Comparison of ENCODE assay signal across 8 cellular contexts in the genomic region with DNA sequence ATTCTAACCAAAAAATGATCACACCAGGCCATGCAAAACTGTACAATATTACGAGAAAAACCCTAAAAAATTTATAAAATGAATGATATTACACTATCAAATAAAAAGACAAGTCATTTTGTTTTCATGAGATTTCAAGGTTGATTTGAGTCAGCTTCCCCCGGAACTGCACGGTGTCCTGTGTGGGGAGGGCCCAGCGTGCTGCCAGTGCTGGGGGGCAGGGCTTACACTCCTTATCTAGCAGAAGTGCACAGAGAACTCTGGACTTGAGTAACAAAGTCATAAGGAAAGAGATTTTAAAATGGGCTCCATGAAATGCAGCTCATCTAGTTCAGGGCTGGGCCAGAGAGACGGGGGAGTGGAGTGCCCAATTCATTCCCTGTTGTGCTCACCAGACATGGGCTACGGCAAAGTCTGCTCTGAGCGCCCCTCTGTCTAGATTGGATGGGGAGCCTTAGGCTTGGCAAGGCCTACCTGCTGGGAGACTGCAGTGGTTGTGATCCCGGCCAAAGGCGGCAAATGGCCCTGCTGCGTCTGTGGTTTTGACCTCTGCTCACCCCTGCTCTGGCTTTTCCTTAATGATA. TPM values are rescaled to one million over a fixed set of nuclear protein-coding genes. Genes with fewer than 3 reads are reported as not detected.
A peak's percentile ranks its signal among the peaks of the same experiment; 100 is the strongest.
DNase-seq lines count a peak whose midpoint lies in the region; ATAC-seq and TF ChIP-seq lines count a peak whose summit lies in the region.

No MANE protein-coding gene starts in this region.

- H3K27me3 ChIP-seq in Peyer's patch = no peaks in the 10 kb centered on the region

- H3K4me3 Mint-ChIP-seq in central memory CD8-positive, alpha-beta T cell = no peak overlapping the region

- no peak overlapping the region for H3K4me3 ChIP-seq in Peyer's patch

- peaks cover 6% of the 10 kb centered on the region for H3K36me3 Mint-ChIP-seq in central memory CD8-positive, alpha-beta T cell (ENCODE audit: insufficient read depth)

- H3K27ac ChIP-seq in Peyer's patch = peak overlapping the region in 3 of 4 donors; percentile 52 to 88 (median 84)

- peaks cover 0 to 39% (median 4%) of the 10 kb centered on the region in 4 donors for H3K4me1 ChIP-seq in Peyer's patch

- no peak for TF ChIP-seq POLR2A in Peyer's patch (IDR thresholded peaks at IDR 0.05)

- no peaks in the 10 kb centered on the region for H3K9me3 Mint-ChIP-seq in central memory CD8-positive, alpha-beta T cell

- peak; percentile 76 for ATAC-seq in GM21576 (IDR thresholded peaks at IDR 0.05; ENCODE audit: unreplicated experiment)
- peak; percentile 85 for ATAC-seq in central memory CD8-positive, alpha-beta T cell (replicated peaks; ENCODE audit: extremely low read depth, poor library complexity, severe bottlenecking)

- H3K36me3 ChIP-seq in Peyer's patch = peaks cover 0 to 30% (median 0%) of the 10 kb centered on the region in 3 donors

- intact Hi-C loops in posterior vena cava (cut with DNase I) = no loop called here

- H3K27ac Mint-ChIP-seq in central memory CD8-positive, alpha-beta T cell (ENCODE audit: low read depth) = peak overlapping the region; percentile 76

- no peaks in the 10 kb centered on the region for H3K9me3 ChIP-seq in Peyer's patch

- DNase-seq in Peyer's patch = peak; percentile 45 to 85 (median 80)
- DNase-seq in central memory CD8-positive, alpha-beta T cell (ENCODE audit: low spot score in 2 of 2) = no peak
- peak; percentile 82 for DNase-seq in posterior vena cava (ENCODE audit: low spot score)
- DNase-seq in effector CD4-positive, alpha-beta T cell = no peak
- DNase-seq in NCI-H510A treated with DMSO at 0.1 percent for 48 hours (lab: John Stamatoyannopoulos, UW) = no peak
- DNase-seq in cerebellar cortex (ENCODE audit: low spot score) = no peak
- no peak for DNase-seq in NCI-H2171 treated with DMSO at 0.1 percent for 48 hours (lab: John Stamatoyannopoulos, UW)

- no peaks in the 10 kb centered on the region for H3K27me3 Mint-ChIP-seq in central memory CD8-positive, alpha-beta T cell

- no peak for TF ChIP-seq CTCF in Peyer's patch (IDR thresholded peaks at IDR 0.05)

- peaks cover 15% of the 10 kb centered on the region for H3K4me1 Mint-ChIP-seq in central memory CD8-positive, alpha-beta T cell

RNA-seq across cellular contexts. Expression of gene COQ8A, which starts 50.1 kb away (rescaled TPM):
- total RNA-seq in Peyer's patch (100 to 1,000 TPM in 1 of 4 donors, 10 to 100 TPM in 3; 25.2 to 108 (median 48.3) TPM), posterior vena cava (10 to 100 TPM; 15.4 to 21.1 TPM)

Comparison
In these comparisons a context has a peak if more than half of its experiments do, and no peak if none do; other contexts are left out.
1. DNase-seq: peak in Peyer's patch (3 of 3) and posterior vena cava (single experiment); none in central memory CD8-positive, alpha-beta T cell (0 of 2), effector CD4-positive, alpha-beta T cell (single experiment), NCI-H510A treated with DMSO at 0.1 percent for 48 hours (single experiment), cerebellar cortex (single experiment) and NCI-H2171 treated with DMSO at 0.1 percent for 48 hours (single experiment).